9 cellular contexts compared by ENCODE assay signal in the genomic region with DNA sequence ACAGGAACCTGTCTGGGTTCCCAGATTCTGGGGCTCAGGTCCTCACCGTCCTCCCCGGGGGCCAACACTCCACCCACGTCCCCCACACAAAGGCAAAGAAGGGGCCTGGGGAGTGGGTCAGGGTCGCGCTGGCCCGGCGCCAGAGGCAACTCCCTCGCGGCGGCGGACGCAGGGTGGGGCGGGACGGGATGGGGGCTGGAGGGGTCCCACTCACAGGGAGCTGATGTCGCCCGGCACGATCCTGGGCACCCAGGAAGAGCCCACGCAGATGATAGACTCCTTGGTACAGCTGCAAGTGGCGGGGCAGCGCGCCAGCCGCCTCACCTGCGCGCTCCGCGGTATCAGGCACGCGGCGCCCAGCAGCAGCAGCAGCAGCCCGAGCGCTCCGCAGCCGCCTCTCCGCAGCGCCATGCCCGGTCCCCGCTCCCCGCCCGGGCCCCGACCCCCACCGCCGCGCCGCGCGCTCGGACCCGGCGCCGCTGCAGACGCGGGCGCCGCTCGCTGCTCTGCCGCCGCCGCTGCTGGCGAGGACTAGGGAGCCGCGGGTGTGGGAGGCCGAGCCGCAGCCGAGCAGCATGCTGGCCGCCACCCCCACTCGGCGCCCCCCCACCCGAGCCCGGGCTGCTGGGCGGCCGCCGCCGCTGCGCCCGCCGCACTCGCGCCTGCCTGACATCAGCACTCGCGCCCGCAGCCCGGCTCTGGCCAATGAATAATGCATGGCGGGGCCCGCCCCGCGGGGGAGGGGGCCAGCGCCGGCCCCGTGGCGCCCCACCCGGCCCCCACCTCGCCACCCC. TPM values are rescaled to one million over a fixed set of nuclear protein-coding genes. Genes with fewer than 3 reads are reported as not detected.
DNase-seq lines count a peak whose midpoint lies in the region; ATAC-seq and TF ChIP-seq lines count a peak whose summit lies in the region.
"Had no signal": no experiment of that assay in that cellular context is flagged by ENCODE, and none has a peak within 500 bp of the region (broad histone marks: within the 10 kb centered on the region; RNA-seq: fewer than 3 reads in every experiment).

A gene with protein sequence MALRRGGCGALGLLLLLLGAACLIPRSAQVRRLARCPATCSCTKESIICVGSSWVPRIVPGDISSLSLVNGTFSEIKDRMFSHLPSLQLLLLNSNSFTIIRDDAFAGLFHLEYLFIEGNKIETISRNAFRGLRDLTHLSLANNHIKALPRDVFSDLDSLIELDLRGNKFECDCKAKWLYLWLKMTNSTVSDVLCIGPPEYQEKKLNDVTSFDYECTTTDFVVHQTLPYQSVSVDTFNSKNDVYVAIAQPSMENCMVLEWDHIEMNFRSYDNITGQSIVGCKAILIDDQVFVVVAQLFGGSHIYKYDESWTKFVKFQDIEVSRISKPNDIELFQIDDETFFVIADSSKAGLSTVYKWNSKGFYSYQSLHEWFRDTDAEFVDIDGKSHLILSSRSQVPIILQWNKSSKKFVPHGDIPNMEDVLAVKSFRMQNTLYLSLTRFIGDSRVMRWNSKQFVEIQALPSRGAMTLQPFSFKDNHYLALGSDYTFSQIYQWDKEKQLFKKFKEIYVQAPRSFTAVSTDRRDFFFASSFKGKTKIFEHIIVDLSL (minus strand): TSS at position 664 of the 794 bp plus-strand sequence. CDS start 253 bp downstream, at position 411.

- H3K9ac ChIP-seq in muscle layer of colon (ENCODE audit: low read length) = no peak within 1 kb of the TSS

- peak; percentile 75 for ATAC-seq in aorta (ENCODE audit: low FRiP score)

- H3K9me3 ChIP-seq in muscle layer of colon (ENCODE audit: low read length) (no peaks in the 10 kb centered on the region), aorta (ENCODE audit: control insufficient read depth, low read length) (no peaks in the 10 kb centered on the region)

- WGBS in aorta, 2 donors = 1 to 2% methylated on average over 8 to 92 of the region's 92 CpGs

- H3K27ac ChIP-seq in muscle layer of colon (ENCODE audit: low read depth, low read length) (peak within 1 kb of the TSS; percentile 1), aorta (ENCODE audit: low read depth in 1 of 2, low read length in 2 of 2) (no peak within 1 kb of the TSS)

- peaks cover 0 to 7% of the 10 kb centered on the region in 2 donors for H3K27me3 ChIP-seq in muscle layer of colon (ENCODE audit: control insufficient read depth in 1 of 2, insufficient read depth in 2 of 2, low read length in 2 of 2)
- H3K27me3 ChIP-seq in aorta (ENCODE audit: control insufficient read depth in 1 of 2, insufficient read depth in 2 of 2, low read length in 1 of 2) = no peaks in the 10 kb centered on the region

- H3K4me1 ChIP-seq in muscle layer of colon (ENCODE audit: insufficient read depth, low read length) = peaks cover 6% of the 10 kb centered on the region
- no peaks in the 10 kb centered on the region for H3K4me1 ChIP-seq in aorta (ENCODE audit: control insufficient read depth in 1 of 2, insufficient read depth in 2 of 2, low read length in 2 of 2)

- intact Hi-C loops in aorta (cut with DNase I) = no loop called here

- H3K36me3 ChIP-seq in muscle layer of colon (ENCODE audit: insufficient read depth, low read length) (no peaks in the 10 kb centered on the region), aorta (ENCODE audit: control insufficient read depth in 1 of 2, insufficient read depth in 2 of 2, low read length in 1 of 2) (no peaks in the 10 kb centered on the region)

- no peak for TF ChIP-seq CTCF in epithelial cell of proximal tubule (conservative IDR thresholded peaks at IDR 0.05; ENCODE audit: low read depth, low read length)

- H3K4me3 ChIP-seq in epithelial cell of proximal tubule (ENCODE audit: low read depth, low read length) = peak within 1 kb of the TSS; percentile 33
- H3K4me3 ChIP-seq in muscle layer of colon (ENCODE audit: low read depth in 1 of 2, low read length in 2 of 2) = peak within 1 kb of the TSS; percentile 49 to 64
- peak within 1 kb of the TSS; percentile 73 to 97 for H3K4me3 ChIP-seq in aorta (ENCODE audit: low read length in 2 of 2)

- DNase-seq in DMS53 treated with DMSO at 0.1 percent for 48 hours (lab: John Stamatoyannopoulos, UW; ENCODE audit: unreplicated experiment) = peak; percentile 19
- DNase-seq in NCI-H146 (lab: John Stamatoyannopoulos, UW) = peak; percentile 63
- no peak for DNase-seq in epithelial cell of proximal tubule (ENCODE audit: low read depth)
- DNase-seq in aorta = peak; percentile 73 to 89
- no peak for DNase-seq in stimulated activated naive CD4-positive, alpha-beta T cell treated with Interleukin-2 at 50 U/mL for 16 hours (lab: John Stamatoyannopoulos, UW)
- DNase-seq in Ammon's horn (ENCODE audit: low spot score) = no peak
- no peak for DNase-seq in DMS153 treated with DMSO at 0.1 percent for 48 hours (lab: John Stamatoyannopoulos, UW; ENCODE audit: unreplicated experiment)

RNA-seq across cellular contexts. Expression of the gene that starts here (rescaled TPM):
- total RNA-seq in epithelial cell of proximal tubule (under 0.01 and 2.5 TPM in 2 replicates), aorta (10 to 100 TPM; 10.3 to 13.7 TPM)
- polyA plus RNA-seq in aorta = under 1 TPM; 0.79 to 0.88 TPM
- total RNA-seq: fibroblast of villous mesenchyme had no signal

Comparison
In these comparisons a context has a peak if more than half of its experiments do, and no peak if none do; other contexts are left out.
1. DNase-seq: peak in DMS53 treated with DMSO at 0.1 percent for 48 hours (single experiment), NCI-H146 (single experiment) and aorta (2 of 2); none in epithelial cell of proximal tubule (single experiment), stimulated activated naive CD4-positive, alpha-beta T cell treated with Interleukin-2 at 50 U/mL for 16 hours (single experiment), Ammon's horn (single experiment) and DMS153 treated with DMSO at 0.1 percent for 48 hours (single experiment).
2. H3K4me3 ChIP-seq: peak in every context shown above with its lines; median percentile 85 in aorta; 56 in muscle layer of colon; 33 in epithelial cell of proximal tubule.